ENCODE assay signal across 2 cellular contexts in genomic region chr9:95073042-95073607, GRCh38.
TF ChIP-seq lines count a peak whose summit lies in the region.

No MANE protein-coding gene starts in this region.

TF ChIP-seq in GM23338, 12 proteins besides CTCF, POLR2A, EP300 and RAD21 (continued from another document):
- TF ChIP-seq, protein P1, sequence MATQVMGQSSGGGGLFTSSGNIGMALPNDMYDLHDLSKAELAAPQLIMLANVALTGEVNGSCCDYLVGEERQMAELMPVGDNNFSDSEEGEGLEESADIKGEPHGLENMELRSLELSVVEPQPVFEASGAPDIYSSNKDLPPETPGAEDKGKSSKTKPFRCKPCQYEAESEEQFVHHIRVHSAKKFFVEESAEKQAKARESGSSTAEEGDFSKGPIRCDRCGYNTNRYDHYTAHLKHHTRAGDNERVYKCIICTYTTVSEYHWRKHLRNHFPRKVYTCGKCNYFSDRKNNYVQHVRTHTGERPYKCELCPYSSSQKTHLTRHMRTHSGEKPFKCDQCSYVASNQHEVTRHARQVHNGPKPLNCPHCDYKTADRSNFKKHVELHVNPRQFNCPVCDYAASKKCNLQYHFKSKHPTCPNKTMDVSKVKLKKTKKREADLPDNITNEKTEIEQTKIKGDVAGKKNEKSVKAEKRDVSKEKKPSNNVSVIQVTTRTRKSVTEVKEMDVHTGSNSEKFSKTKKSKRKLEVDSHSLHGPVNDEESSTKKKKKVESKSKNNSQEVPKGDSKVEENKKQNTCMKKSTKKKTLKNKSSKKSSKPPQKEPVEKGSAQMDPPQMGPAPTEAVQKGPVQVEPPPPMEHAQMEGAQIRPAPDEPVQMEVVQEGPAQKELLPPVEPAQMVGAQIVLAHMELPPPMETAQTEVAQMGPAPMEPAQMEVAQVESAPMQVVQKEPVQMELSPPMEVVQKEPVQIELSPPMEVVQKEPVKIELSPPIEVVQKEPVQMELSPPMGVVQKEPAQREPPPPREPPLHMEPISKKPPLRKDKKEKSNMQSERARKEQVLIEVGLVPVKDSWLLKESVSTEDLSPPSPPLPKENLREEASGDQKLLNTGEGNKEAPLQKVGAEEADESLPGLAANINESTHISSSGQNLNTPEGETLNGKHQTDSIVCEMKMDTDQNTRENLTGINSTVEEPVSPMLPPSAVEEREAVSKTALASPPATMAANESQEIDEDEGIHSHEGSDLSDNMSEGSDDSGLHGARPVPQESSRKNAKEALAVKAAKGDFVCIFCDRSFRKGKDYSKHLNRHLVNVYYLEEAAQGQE (IDR thresholded peaks at IDR 0.05; ENCODE audit: unreplicated experiment): no peak
TF ChIP-seq in GM23338: peak in this region for 0.

TF ChIP-seq in WTC11, 78 proteins besides CTCF, POLR2A, EP300 and RAD21 (continued from another document):
- TF ChIP-seq PRDM15 (CRISPR knock-in tag; IDR thresholded peaks at IDR 0.05) (no peak), ZNF121 (CRISPR knock-in tag; IDR thresholded peaks at IDR 0.05) (no peak)
